ENCODE assay signal across 9 cellular contexts in genomic region chr4:24770111-24770584, GRCh38.
DNase-seq lines count a peak whose midpoint lies in the region; ATAC-seq lines count a peak whose summit lies in the region.
"Had no signal": no experiment of that assay in that cellular context is flagged by ENCODE, and none has a peak within 500 bp of the region (broad histone marks: within the 10 kb centered on the region; RNA-seq: fewer than 3 reads in every experiment).

No MANE protein-coding gene starts in this region.

- peaks cover 0 to 4% of the 10 kb centered on the region in 2 donors for H3K27me3 Mint-ChIP-seq in stimulated activated naive B cell treated with anti-CD40 and anti-IgM and Interleukin-4, amounts not matched to agents 10 μg/mL and 1 μg/mL and 100 μg/mL, for 72 hours

- H3K27ac ChIP-seq in BLaER1 treated with 17β-estradiol and CSF1 and Interleukin-3, amounts not matched to agents 10 nM and 100 nM: no peak overlapping the region

- peak overlapping the region in 8 of 11 experiments; percentile 7 to 68 (median 44); a peak in 12 of 22 replicates for H3K4me2 ChIP-seq in BLaER1 treated with 17β-estradiol and CSF1 and Interleukin-3, amounts not matched to agents 10 nM and 100 nM

- H3K9me3 ChIP-seq in BLaER1 treated with 17β-estradiol and CSF1 and Interleukin-3, amounts not matched to agents 10 nM and 100 nM (replicated peaks in 1 of 11): peaks cover 0 to 23% (median 5%) of the 10 kb centered on the region in 11 experiments; a peak in 8 of 22 replicates
- H3K9me3 ChIP-seq in adipocyte (ENCODE audit: control insufficient read depth, low read length): no peaks in the 10 kb centered on the region

- no peak overlapping the region for H3K27ac Mint-ChIP-seq in stimulated activated naive B cell treated with anti-CD40 and anti-IgM and Interleukin-4, amounts not matched to agents 10 μg/mL and 1 μg/mL and 100 μg/mL, for 72 hours

- no peaks in the 10 kb centered on the region for H3K36me3 Mint-ChIP-seq in stimulated activated naive B cell treated with anti-CD40 and anti-IgM and Interleukin-4, amounts not matched to agents 10 μg/mL and 1 μg/mL and 100 μg/mL, for 72 hours

- ATAC-seq in GM19455 (IDR thresholded peaks at IDR 0.05; ENCODE audit: unreplicated experiment) (peak; percentile 57), HG03432 (IDR thresholded peaks at IDR 0.05; ENCODE audit: unreplicated experiment) (peak; percentile 83)
- peak; percentile 49 to 69 for ATAC-seq in stimulated activated naive B cell treated with anti-CD40 and anti-IgM and Interleukin-4, amounts not matched to agents 10 μg/mL and 1 μg/mL and 100 μg/mL, for 72 hours (replicated peaks)

- H3K9ac ChIP-seq in BLaER1 treated with 17β-estradiol and CSF1 and Interleukin-3, amounts not matched to agents 10 nM and 100 nM: no peak overlapping the region
- no peak overlapping the region for H3K9ac ChIP-seq in adipocyte (ENCODE audit: low read length)

- H3K4me1 Mint-ChIP-seq in stimulated activated naive B cell treated with anti-CD40 and anti-IgM and Interleukin-4, amounts not matched to agents 10 μg/mL and 1 μg/mL and 100 μg/mL, for 72 hours: peaks cover 0 to 4% of the 10 kb centered on the region in 2 donors
- H3K4me1 Mint-ChIP-seq: central memory CD8-positive, alpha-beta T cell had no signal

- peaks cover 0 to 80% (median 0%) of the 10 kb centered on the region in 11 experiments; a peak in 7 of 22 replicates for H3K27me3 ChIP-seq in BLaER1 treated with 17β-estradiol and CSF1 and Interleukin-3, amounts not matched to agents 10 nM and 100 nM
- no peaks in the 10 kb centered on the region for H3K27me3 ChIP-seq in adipocyte (replicated peaks; ENCODE audit: control insufficient read depth, insufficient read depth, low read length)

- peaks cover 0 to 16% (median 10%) of the 10 kb centered on the region in 10 experiments; a peak in 14 of 20 replicates for H3K4me1 ChIP-seq in BLaER1 treated with 17β-estradiol and CSF1 and Interleukin-3, amounts not matched to agents 10 nM and 100 nM
- H3K4me1 ChIP-seq in adipocyte (ENCODE audit: control insufficient read depth, insufficient read depth, low read length): peaks cover 29% of the 10 kb centered on the region

- no peak overlapping the region for H3K4me3 ChIP-seq in BLaER1 treated with 17β-estradiol and CSF1 and Interleukin-3, amounts not matched to agents 10 nM and 100 nM
- no peak overlapping the region for H3K4me3 ChIP-seq in adipocyte (ENCODE audit: low read length)

- DNase-seq in adipocyte (ENCODE audit: low read depth): peak; percentile 32
- no peak for DNase-seq in stimulated activated naive B cell treated with anti-CD40 and anti-IgM and Interleukin-4, amounts not matched to agents 10 μg/mL and 1 μg/mL and 100 μg/mL, for 72 hours
- no peak for DNase-seq in putamen (ENCODE audit: low spot score)
- no peak for DNase-seq in iPS-NIHi11 (ENCODE audit: low spot score)
- DNase-seq in DMS153 treated with DMSO at 0.1 percent for 48 hours (lab: John Stamatoyannopoulos, UW; ENCODE audit: unreplicated experiment): no peak

- H3K9me3 Mint-ChIP-seq in stimulated activated naive B cell treated with anti-CD40 and anti-IgM and Interleukin-4, amounts not matched to agents 10 μg/mL and 1 μg/mL and 100 μg/mL, for 72 hours: peaks cover 5 to 6% of the 10 kb centered on the region in 2 donors
- H3K9me3 Mint-ChIP-seq: central memory CD8-positive, alpha-beta T cell had no signal

- H3K4me3 Mint-ChIP-seq in stimulated activated naive B cell treated with anti-CD40 and anti-IgM and Interleukin-4, amounts not matched to agents 10 μg/mL and 1 μg/mL and 100 μg/mL, for 72 hours: no peak overlapping the region
- H3K4me3 Mint-ChIP-seq: central memory CD8-positive, alpha-beta T cell had no signal

- H3K36me3 ChIP-seq in BLaER1 treated with 17β-estradiol and CSF1 and Interleukin-3, amounts not matched to agents 10 nM and 100 nM: no peaks in the 10 kb centered on the region
- no peaks in the 10 kb centered on the region for H3K36me3 ChIP-seq in adipocyte (ENCODE audit: control insufficient read depth, insufficient read depth, low read length, severe bottlenecking)

- H4K20me1 ChIP-seq in BLaER1 treated with 17β-estradiol and CSF1 and Interleukin-3, amounts not matched to agents 10 nM and 100 nM: peaks cover 0 to 11% (median 0%) of the 10 kb centered on the region in 11 experiments; a peak in 2 of 22 replicates
